ENCODE assay signal across 25 cellular contexts in genomic region chr11:31646206-31646605, GRCh38.
DNase-seq lines count a peak whose midpoint lies in the region; ATAC-seq, FAIRE-seq and TF ChIP-seq lines count a peak whose summit lies in the region.
"Had no signal": no experiment of that assay in that cellular context is flagged by ENCODE, and none has a peak within 500 bp of the region (broad histone marks: within the 10 kb centered on the region; RNA-seq: fewer than 3 reads in every experiment).

No MANE protein-coding gene starts in this region.

- H3K9me3 Mint-ChIP-seq in astrocyte (ENCODE audit: unreplicated experiment): no peaks in the 10 kb centered on the region
- H3K9me3 Mint-ChIP-seq: nephron progenitor cell; stimulated activated naive CD8-positive, alpha-beta T cell treated with anti-CD3 and anti-CD28 coated beads, Interleukin-15, Interleukin-2, amounts not matched to agents 100 ng/mL and 50 ng/mL, for 24 hours had no signal

- DNase-seq in HCT116 (ENCODE audit: low read depth, low spot score): no peak
- peak; percentile 49 for DNase-seq in astrocyte (ENCODE audit: low read depth)
- peak; percentile 40 for DNase-seq in fibroblast of the aortic adventitia (ENCODE audit: low read depth)
- DNase-seq in psoas muscle: no peak
- no peak for DNase-seq in GM13976 (ENCODE audit: low spot score)
- no peak for DNase-seq in heart right ventricle
- no peak for DNase-seq in NCI-H2081 treated with DMSO at 0.1 percent for 48 hours (lab: John Stamatoyannopoulos, UW)
- DNase-seq in central memory CD4-positive, alpha-beta T cell: no peak
- DNase-seq: activated CD4-positive, alpha-beta T cell treated with anti-CD3 and anti-CD28 coated beads, Interleukin-2, amount 50 U/mL, for 48 hours; activated CD4-positive, CD25-positive, alpha-beta regulatory T cell; Calu3; KG1; left ventricle myocardium inferior; midbrain; nephron progenitor cell; right lobe of liver; SHP77 treated with DMSO at 0.1 percent for 48 hours; stimulated activated CD4-positive, alpha-beta T cell treated with anti-CD3 and anti-CD28 coated beads, Interleukin-15, amount 100 ng/mL, for 24 hours; thyroid gland had no signal

- no peaks in the 10 kb centered on the region for H3K27me3 Mint-ChIP-seq in astrocyte (ENCODE audit: low read depth, unreplicated experiment)
- H3K27me3 Mint-ChIP-seq: stimulated activated naive CD8-positive, alpha-beta T cell treated with anti-CD3 and anti-CD28 coated beads, Interleukin-15, Interleukin-2, amounts not matched to agents 100 ng/mL and 50 ng/mL, for 24 hours had no signal

- intact Hi-C loops in HCT116 (cut with micrococcal nuclease): loop anchor here (10.0 kb wide), 1 partner anchor 649 kb away; no protein-coding TSS in a partner anchor
- intact Hi-C loops in psoas muscle (cut with DNase I): loop anchor here (10.0 kb wide), 3 partner anchors 129 to 159 kb away; no protein-coding TSS in a partner anchor
- intact Hi-C loops in heart right ventricle (cut with DNase I): loop anchor here in 2 of 10 donors (10.0 kb wide), 1 partner anchor 309 kb away; no protein-coding TSS in a partner anchor

- TF ChIP-seq POLR2A in HCT116 (IDR thresholded peaks at IDR 0.05; ENCODE audit: borderline replicate concordance, extremely low read depth, insufficient read depth, insufficient read length): no peak

- H3K27me3 ChIP-seq in HCT116 (ENCODE audit: insufficient read depth, low read length) (no peaks in the 10 kb centered on the region), astrocyte (ENCODE audit: insufficient read depth, low read length) (no peaks in the 10 kb centered on the region), psoas muscle (ENCODE audit: insufficient read depth in 3 of 3, low read length in 2 of 3) (no peaks in the 10 kb centered on the region), heart right ventricle (no peaks in the 10 kb centered on the region)
- H3K27me3 ChIP-seq: cardiac muscle cell, right lobe of liver, thyroid gland had no signal

- H3K36me3 Mint-ChIP-seq in astrocyte (ENCODE audit: low read depth, unreplicated experiment): peaks cover 2% of the 10 kb centered on the region

- TF ChIP-seq CTCF in HCT116 (IDR thresholded peaks at IDR 0.05 in 2 of 3, conservative IDR thresholded peaks at IDR 0.05 in 1 of 3; ENCODE audit: borderline replicate concordance in 1 of 3, insufficient read depth in 1 of 3, low read depth in 2 of 3, low read length in 2 of 3) (no peak), astrocyte (IDR thresholded peaks at IDR 0.05; ENCODE audit: insufficient read depth, low read depth, low read length) (no peak), fibroblast of the aortic adventitia (IDR thresholded peaks at IDR 0.05; ENCODE audit: insufficient read depth, low read length) (no peak), psoas muscle (IDR thresholded peaks at IDR 0.05) (no peak), GM13976 (IDR thresholded peaks at IDR 0.05; ENCODE audit: borderline replicate concordance, control extremely low read depth, extremely low read depth, insufficient read depth, missing control alignments) (no peak), heart right ventricle (IDR thresholded peaks at IDR 0.05) (no peak)

- peak overlapping the region; percentile 80 for H3K4me3 Mint-ChIP-seq in astrocyte (ENCODE audit: unreplicated experiment)
- H3K4me3 Mint-ChIP-seq: nephron progenitor cell; stimulated activated naive CD8-positive, alpha-beta T cell treated with anti-CD3 and anti-CD28 coated beads, Interleukin-15, Interleukin-2, amounts not matched to agents 100 ng/mL and 50 ng/mL, for 24 hours had no signal

- H4K20me1 ChIP-seq in HCT116 (ENCODE audit: insufficient read depth): no peaks in the 10 kb centered on the region
- no peaks in the 10 kb centered on the region for H4K20me1 ChIP-seq in astrocyte (ENCODE audit: insufficient read depth, low read length)

- H3K79me2 ChIP-seq in HCT116 (ENCODE audit: insufficient read depth, low read length): no peaks in the 10 kb centered on the region
- no peaks in the 10 kb centered on the region for H3K79me2 ChIP-seq in astrocyte (ENCODE audit: insufficient read depth, low read length)
- H3K79me2 ChIP-seq: parathyroid adenoma had no signal

- peak overlapping the region; percentile 50; the same call in 1 of the 2 replicates for H3K4me2 ChIP-seq in HCT116 (ENCODE audit: low read length)
- H3K4me2 ChIP-seq in astrocyte (ENCODE audit: low read length): peak overlapping the region; percentile 51

- RAD21 ChIA-PET in HCT116 (lab: Charles Lee; ENCODE audit: low non-redundant PET in 1 of 2, low total read pairs in 2 of 2, uncharacterized antibody in 2 of 2, unreplicated experiment in 2 of 2): no interaction called here

- no peak overlapping the region for H2AFZ ChIP-seq in HCT116 (ENCODE audit: low read depth, low read length, poor library complexity, severe bottlenecking)
- H2AFZ ChIP-seq in astrocyte (ENCODE audit: low read depth, low read length): no peak overlapping the region
- H2AFZ ChIP-seq: parathyroid adenoma had no signal

- no peaks in the 10 kb centered on the region for H3K36me3 ChIP-seq in HCT116 (ENCODE audit: control insufficient read depth in 1 of 2, insufficient read depth in 2 of 2, low read length in 2 of 2)
- H3K36me3 ChIP-seq in astrocyte (ENCODE audit: insufficient read depth, low read length): no peaks in the 10 kb centered on the region
- H3K36me3 ChIP-seq in psoas muscle (ENCODE audit: insufficient read depth in 1 of 2, low read depth in 1 of 2): peaks cover 0 to 6% of the 10 kb centered on the region in 2 donors
- peaks cover 0 to 32% (median 5%) of the 10 kb centered on the region in 9 donors for H3K36me3 ChIP-seq in heart right ventricle
- H3K36me3 ChIP-seq: cardiac muscle cell, right lobe of liver, thyroid gland had no signal

- no peak for TF ChIP-seq RAD21 in HCT116 (IDR thresholded peaks at IDR 0.05; ENCODE audit: low read depth)

- in situ Hi-C loops in GM13976 (cut with MboI; ENCODE audit: low sequenced_read_pairs, unreplicated experiment): no loop called here

- peaks cover 29% of the 10 kb centered on the region for H3K4me1 Mint-ChIP-seq in astrocyte (ENCODE audit: low read depth, unreplicated experiment)

- H3K27ac ChIP-seq in HCT116 (ENCODE audit: low read depth, low read length) (no peak overlapping the region), astrocyte (ENCODE audit: low read depth, low read length) (peak overlapping the region; percentile 81), psoas muscle (peak overlapping the region; percentile 4), heart right ventricle (no peak overlapping the region)
- H3K27ac ChIP-seq: C4-2B, cardiac muscle cell, left ventricle myocardium inferior, parathyroid adenoma, right lobe of liver, thyroid gland had no signal

- CTCF ChIA-PET in HCT116 (lab: Charles Lee): no interaction called here

- ATAC-seq in HCT116: no peak
- ATAC-seq in psoas muscle: peak in 2 of 4 donors; percentile 44 to 47
- ATAC-seq in heart right ventricle: no peak
- ATAC-seq: right lobe of liver had no signal

- BruUV-seq in HCT116 (replicated peaks; lab: Mats Ljungman, UMichigan): no TSS peak

- peak; percentile 13 for FAIRE-seq in astrocyte (lab: Jason Lieb, UNC)
- FAIRE-seq: endometrium, GM12892 had no signal

- H3K4me3 ChIP-seq in HCT116 (replicated peaks in 1 of 2; ENCODE audit: low read depth in 1 of 2, low read length in 2 of 2) (no peak overlapping the region), astrocyte (ENCODE audit: insufficient read depth, low read depth, low read length) (no peak overlapping the region), fibroblast of the aortic adventitia (ENCODE audit: low read depth, low read length) (no peak overlapping the region), psoas muscle (no peak overlapping the region), heart right ventricle (no peak overlapping the region)
- H3K4me3 ChIP-seq: cardiac muscle cell, left ventricle myocardium inferior, right lobe of liver, thyroid gland had no signal

- POLR2A ChIA-PET in HCT116 (lab: Charles Lee): no interaction called here

- H3K27ac Mint-ChIP-seq in astrocyte (ENCODE audit: unreplicated experiment): peak overlapping the region; percentile 95
- H3K27ac Mint-ChIP-seq: nephron progenitor cell; stimulated activated naive CD8-positive, alpha-beta T cell treated with anti-CD3 and anti-CD28 coated beads, Interleukin-15, Interleukin-2, amounts not matched to agents 100 ng/mL and 50 ng/mL, for 24 hours had no signal

- H3K9me3 ChIP-seq in HCT116 (ENCODE audit: control insufficient read depth in 1 of 2, insufficient read depth in 1 of 2, low read depth in 1 of 2, low read length in 2 of 2) (no peaks in the 10 kb centered on the region), astrocyte (ENCODE audit: insufficient read depth, low read depth, low read length) (no peaks in the 10 kb centered on the region), psoas muscle (no peaks in the 10 kb centered on the region), heart right ventricle (no peaks in the 10 kb centered on the region)
- H3K9me3 ChIP-seq: left ventricle myocardium inferior, right lobe of liver, thyroid gland had no signal

- H3K4me1 ChIP-seq in HCT116 (ENCODE audit: control insufficient read depth in 1 of 2, insufficient read depth in 2 of 2, low read length in 2 of 2) (peaks cover 8 to 13% of the 10 kb centered on the region in 2 experiments), astrocyte (ENCODE audit: insufficient read depth, low read length) (peaks cover 14% of the 10 kb centered on the region), psoas muscle (peaks cover 23% of the 10 kb centered on the region), heart right ventricle (peaks cover 0 to 27% (median 13%) of the 10 kb centered on the region in 9 donors)
- H3K4me1 ChIP-seq: parathyroid adenoma, right lobe of liver, thyroid gland had no signal

- WGBS in psoas muscle, 3 donors: 41 to 66% (median 46%) methylated on average over 1 of the region's 1 CpG
- 66 to 88% methylated on average over 1 of the region's 1 CpG for WGBS in heart right ventricle, 2 donors

- H3K9me2 ChIP-seq in HCT116 (ENCODE audit: insufficient read depth): no peaks in the 10 kb centered on the region

- H3K9ac ChIP-seq in HCT116 (ENCODE audit: low read length) (no peak overlapping the region), astrocyte (ENCODE audit: low read length) (peak overlapping the region; percentile 11)
- H3K9ac ChIP-seq: parathyroid adenoma had no signal

TF ChIP-seq in HCT116, 20 proteins besides CTCF, POLR2A, EP300 and RAD21 (continues in another document):
- TF ChIP-seq POLR2AphosphoS5 (IDR thresholded peaks at IDR 0.05; ENCODE audit: low read depth, low read length) (no peak), SIN3A (IDR thresholded peaks at IDR 0.05; ENCODE audit: low read depth) (no peak), EZH2phosphoT487 (IDR thresholded peaks at IDR 0.05; ENCODE audit: borderline replicate concordance) (no peak), EGR1 (IDR thresholded peaks at IDR 0.05; ENCODE audit: low read depth) (no peak)

Comparison
In these comparisons a context has a peak if more than half of its experiments do, and no peak if none do; other contexts are left out.
1. DNase-seq: peak in astrocyte (single experiment) and fibroblast of the aortic adventitia (single experiment); none in HCT116 (single experiment), psoas muscle (0 of 2), GM13976 (single experiment), heart right ventricle (0 of 2), NCI-H2081 treated with DMSO at 0.1 percent for 48 hours (single experiment) and central memory CD4-positive, alpha-beta T cell (single experiment).
2. H3K27ac ChIP-seq: peak in astrocyte (single experiment) and psoas muscle (single experiment); none in HCT116 (single experiment) and heart right ventricle (0 of 10).